Comparison of ENCODE assay signal across 16 cellular contexts in genomic region chr1:157270705-157271274, GRCh38.
"Had no signal": no experiment of that assay in that cellular context is flagged by ENCODE, and none has a peak within 500 bp of the region (broad histone marks: within the 10 kb centered on the region; RNA-seq: fewer than 3 reads in every experiment).

No MANE protein-coding gene starts in this region.

- FAIRE-seq: TTC549 had no signal

- H3K36me3 ChIP-seq: neural progenitor cell, ovary, stomach, uterus had no signal

- ATAC-seq: activated naive CD4-positive, alpha-beta T cell treated with anti-CD3 and anti-CD28 coated beads, Interleukin-2, amount 50 U/mL, for 72 hours had no signal

- DNase-seq: activated CD4-positive, alpha-beta T cell treated with anti-CD3 and anti-CD28 coated beads, Interleukin-2, amount 50 U/mL, for 1 hour; activated effector memory CD4-positive, alpha-beta T cell treated with Interleukin-2 at 50 U/mL for 16 hours; activated T-cell treated with anti-CD3 and anti-CD28 coated beads, Interleukin-2, amount 50 U/mL, for 24 hours; amniotic stem cell; cortex of kidney; effector memory CD4-positive, alpha-beta T cell; hypothalamus; kidney glomerular epithelial cell; ovary; stimulated activated CD4-positive, alpha-beta T cell treated with anti-CD3 and anti-CD28 coated beads, Interleukin-4, amount 100 ng/mL, for 1 hour; stimulated activated CD8-positive, alpha-beta memory T cell treated with anti-CD3 and anti-CD28 coated beads, Interleukin-4, amount 100 ng/mL, for 48 hours; stomach; uterus had no signal

- H3K4me1 ChIP-seq: uterus had no signal

- H3K27ac ChIP-seq: neural progenitor cell, ovary, stomach, uterus had no signal

- H3K27me3 ChIP-seq: neural progenitor cell, ovary, uterus had no signal

- H3K9me3 ChIP-seq: ovary, stomach, uterus had no signal

- H3K4me2 ChIP-seq: neural progenitor cell had no signal

- H3K9ac ChIP-seq: neural progenitor cell had no signal

- H2AFZ ChIP-seq: neural progenitor cell had no signal

- H3K4me3 ChIP-seq: neural progenitor cell, ovary, stomach, uterus had no signal
